11 cellular contexts compared by ENCODE assay signal in genomic region chr12:12482959-12483358, GRCh38.
DNase-seq lines count a peak whose midpoint lies in the region; ATAC-seq and TF ChIP-seq lines count a peak whose summit lies in the region.
"Had no signal": no experiment of that assay in that cellular context is flagged by ENCODE, and none has a peak within 500 bp of the region (broad histone marks: within the 10 kb centered on the region; RNA-seq: fewer than 3 reads in every experiment).

No MANE protein-coding gene starts in this region.

- DNase-seq in activated naive CD4-positive, alpha-beta T cell treated with anti-CD3 and anti-CD28 coated beads for 36 hours = no peak
- no peak for DNase-seq in activated naive CD4-positive, alpha-beta T cell treated with anti-CD3 and anti-CD28 coated beads, Interleukin-2, amount 50 U/mL, for 16 hours
- DNase-seq in activated naive CD4-positive, alpha-beta T cell treated with anti-CD3 and anti-CD28 coated beads, Interleukin-2, amount 50 U/mL, for 72 hours (ENCODE audit: low spot score in 2 of 2) = no peak
- DNase-seq in transverse colon = no peak
- no peak for DNase-seq in NCI-H2081 treated with DMSO at 0.1 percent for 48 hours (lab: John Stamatoyannopoulos, UW)
- no peak for DNase-seq in AG20443 (ENCODE audit: low spot score)
- DNase-seq: kidney glomerular epithelial cell, NCI-H69 had no signal

- H3K4me3 ChIP-seq in transverse colon = no peak overlapping the region
- H3K4me3 ChIP-seq: prostate gland had no signal

- H3K36me3 ChIP-seq in transverse colon = peaks cover 0 to 27% (median 3%) of the 10 kb centered on the region in 4 donors
- H3K36me3 ChIP-seq: prostate gland had no signal

- no peaks in the 10 kb centered on the region for H3K4me1 ChIP-seq in transverse colon
- H3K4me1 ChIP-seq: prostate gland had no signal

- no peaks in the 10 kb centered on the region for H3K9me3 Mint-ChIP-seq in activated naive CD4-positive, alpha-beta T cell treated with anti-CD3 and anti-CD28 coated beads for 36 hours
- H3K9me3 Mint-ChIP-seq in activated naive CD4-positive, alpha-beta T cell treated with anti-CD3 and anti-CD28 coated beads, Interleukin-2, amount 50 U/mL, for 72 hours = peaks cover under 1 to 2% of the 10 kb centered on the region in 2 donors

- TF ChIP-seq POLR2A in transverse colon (IDR thresholded peaks at IDR 0.05) = no peak

- peaks cover 39% of the 10 kb centered on the region for H3K36me3 Mint-ChIP-seq in activated naive CD4-positive, alpha-beta T cell treated with anti-CD3 and anti-CD28 coated beads for 36 hours (ENCODE audit: low read depth)
- peaks cover 28 to 55% of the 10 kb centered on the region in 2 donors for H3K36me3 Mint-ChIP-seq in activated naive CD4-positive, alpha-beta T cell treated with anti-CD3 and anti-CD28 coated beads, Interleukin-2, amount 50 U/mL, for 72 hours

- no peaks in the 10 kb centered on the region for H3K27me3 Mint-ChIP-seq in activated naive CD4-positive, alpha-beta T cell treated with anti-CD3 and anti-CD28 coated beads for 36 hours (ENCODE audit: low read depth)

- in situ Hi-C loops in transverse colon (cut with MboI; ENCODE audit: low pct_ligation_motif_present in 1 of 4, low pct_unique_long_range_greater_than_20kb in 1 of 4, low sequenced_read_pairs in 3 of 4) = no loop called here

- no peaks in the 10 kb centered on the region for H3K9me3 ChIP-seq in transverse colon
- H3K9me3 ChIP-seq: prostate gland had no signal

- 88 to 91% methylated on average over 3 to 6 of the region's 6 CpGs for WGBS in transverse colon (ENCODE audit: low coverage in 1 of 2), 2 donors

- CTCF ChIA-PET in activated naive CD4-positive, alpha-beta T cell treated with anti-CD3 and anti-CD28 coated beads for 36 hours (lab: Charles Lee) = interaction anchor here (0.6 to 1.9 kb wide), 3 partner anchors 21 to 425 kb away, joined by 3 to 5 read pairs (median 4); no protein-coding TSS in a partner anchor

- no peaks in the 10 kb centered on the region for H3K27me3 ChIP-seq in transverse colon

- H3K27ac Mint-ChIP-seq in activated naive CD4-positive, alpha-beta T cell treated with anti-CD3 and anti-CD28 coated beads for 36 hours = peak overlapping the region; percentile 92
- peak overlapping the region; percentile 97 to 98 for H3K27ac Mint-ChIP-seq in activated naive CD4-positive, alpha-beta T cell treated with anti-CD3 and anti-CD28 coated beads, Interleukin-2, amount 50 U/mL, for 72 hours

- ATAC-seq in HG03565 (IDR thresholded peaks at IDR 0.05; ENCODE audit: unreplicated experiment) (peak; percentile 30), GM21515 (IDR thresholded peaks at IDR 0.05; ENCODE audit: unreplicated experiment) (no peak)
- no peak for ATAC-seq in activated naive CD4-positive, alpha-beta T cell treated with anti-CD3 and anti-CD28 coated beads, Interleukin-2, amount 50 U/mL, for 72 hours

- no peak for TF ChIP-seq CTCF in transverse colon (IDR thresholded peaks at IDR 0.05)

- intact Hi-C loops in activated naive CD4-positive, alpha-beta T cell treated with anti-CD3 and anti-CD28 coated beads for 36 hours (cut with micrococcal nuclease) = loop anchor here (1.0 to 5.0 kb wide), 6 partner anchors 20 to 234 kb away; partner anchors contain the start of gene CDKN1B
- intact Hi-C loops in transverse colon (cut with DNase I; ENCODE audit: low total_unique reads) = no loop called here

- H3K4me3 Mint-ChIP-seq in activated naive CD4-positive, alpha-beta T cell treated with anti-CD3 and anti-CD28 coated beads for 36 hours = peak overlapping the region; percentile 66

- peak overlapping the region; percentile 22 to 58 (median 36) for H3K27ac ChIP-seq in transverse colon

- peaks cover 65% of the 10 kb centered on the region for H3K4me1 Mint-ChIP-seq in activated naive CD4-positive, alpha-beta T cell treated with anti-CD3 and anti-CD28 coated beads for 36 hours (ENCODE audit: low read depth)

- TF ChIP-seq EP300 in transverse colon (IDR thresholded peaks at IDR 0.05; ENCODE audit: low read depth) = no peak
